26 cellular contexts compared by ENCODE assay signal in genomic region chr3:156902916-156903315, GRCh38.
"Had no signal": no experiment of that assay in that cellular context is flagged by ENCODE, and none has a peak within 500 bp of the region (broad histone marks: within the 10 kb centered on the region; RNA-seq: fewer than 3 reads in every experiment).

No MANE protein-coding gene starts in this region.

- H3K9me3 ChIP-seq: ascending aorta, psoas muscle, spleen, transverse colon had no signal

- H3K4me1 ChIP-seq: ascending aorta, parathyroid adenoma, psoas muscle, spleen, transverse colon had no signal

- H3K4me3 ChIP-seq: ascending aorta, dorsolateral prefrontal cortex, psoas muscle, spleen, transverse colon had no signal

- DNase-seq: activated CD4-positive, alpha-beta T cell treated with anti-CD3 and anti-CD28 coated beads for 48 hours; activated CD4-positive, alpha-beta T cell treated with anti-CD3 and anti-CD28 coated beads, Interleukin-2, amount 50 U/mL, for 48 hours; activated CD8-positive, alpha-beta memory T cell treated with anti-CD3 and anti-CD28 coated beads for 24 hours; activated effector memory CD4-positive, alpha-beta T cell treated with Interleukin-2 at 50 U/mL for 16 hours; activated naive CD4-positive, alpha-beta T cell treated with Interleukin-2 at 50 U/mL for 16 hours; activated naive CD8-positive, alpha-beta T cell treated with anti-CD3 and anti-CD28 coated beads for 36 hours; caudate nucleus; dorsolateral prefrontal cortex; effector memory CD8-positive, alpha-beta T cell; erythroblast; foreskin fibroblast; head of caudate nucleus; hippocampal formation; midbrain; naive thymus-derived CD4-positive, alpha-beta T cell; psoas muscle; spleen; stimulated activated naive CD4-positive, alpha-beta T cell; SW 1271; T-helper 17 cell; T1000; transverse colon; WERI-Rb-1 had no signal

- H3K36me3 ChIP-seq: ascending aorta, spleen, transverse colon, WERI-Rb-1 had no signal

- H3K27ac ChIP-seq: ascending aorta, dorsolateral prefrontal cortex, parathyroid adenoma, psoas muscle, spleen, transverse colon, WERI-Rb-1 had no signal

- H3K27me3 ChIP-seq: ascending aorta, dorsolateral prefrontal cortex, spleen, transverse colon had no signal

- ATAC-seq: activated CD4-positive, CD25-positive, alpha-beta regulatory T cell treated with anti-CD3 and anti-CD28 coated beads, Interleukin-2, amount 50 U/mL, for 24 hours; effector memory CD8-positive, alpha-beta T cell; naive thymus-derived CD4-positive, alpha-beta T cell; psoas muscle; T-helper 17 cell had no signal
